Comparison of ENCODE assay signal across 10 cellular contexts in genomic region chr15:73686781-73687256, GRCh38. TPM values are rescaled to one million over a fixed set of nuclear protein-coding genes. Genes with fewer than 3 reads are reported as not detected.
A peak's percentile ranks its signal among the peaks of the same experiment; 100 is the strongest.
DNase-seq lines count a peak whose midpoint lies in the region; ATAC-seq and TF ChIP-seq lines count a peak whose summit lies in the region.
"Had no signal": no experiment of that assay in that cellular context is flagged by ENCODE, and none has a peak within 500 bp of the region (broad histone marks: within the 10 kb centered on the region; RNA-seq: fewer than 3 reads in every experiment).

No MANE protein-coding gene starts in this region.

- peak; percentile 3 for TF ChIP-seq CTCF in astrocyte of the spinal cord (IDR thresholded peaks at IDR 0.05; ENCODE audit: low read depth, low read length)
- TF ChIP-seq CTCF in suprapubic skin (IDR thresholded peaks at IDR 0.05): no peak

- DNase-seq in HT-29 (ENCODE audit: low spot score): peak; percentile 7
- DNase-seq in astrocyte of the spinal cord (ENCODE audit: low read depth, low spot score): peak; percentile 85
- DNase-seq in islet precursor cell: peak; percentile 70
- peak in 1 of 2 donors; percentile 71 for DNase-seq in suprapubic skin (ENCODE audit: low spot score in 2 of 2)
- no peak for DNase-seq in DMS 273 (lab: John Stamatoyannopoulos, UW; ENCODE audit: unreplicated experiment)
- no peak for DNase-seq in activated T-helper 2 cell treated with anti-CD3 and anti-CD28 coated beads, Interferon-gamma antibody, Interleukin-2, Interleukin-4, amounts not matched to agents 10 μg/mL and 5 μg/mL and 100 μg/mL, durations not matched to agents 14 hours and 24 hours and 36 hours (ENCODE audit: low spot score)
- DNase-seq: NCI-H1048 had no signal

- no peak for TF ChIP-seq EP300 in suprapubic skin (IDR thresholded peaks at IDR 0.05)

- H3K4me3 ChIP-seq in astrocyte of the spinal cord (ENCODE audit: low read depth, low read length) (no peak overlapping the region), suprapubic skin (peak overlapping the region; percentile 85)

- no peak overlapping the region for H3K27ac Mint-ChIP-seq in activated T-helper 2 cell treated with anti-CD3 and anti-CD28 coated beads, Interferon-gamma antibody, Interleukin-2, Interleukin-4, amounts not matched to agents 10 μg/mL and 5 μg/mL and 100 μg/mL, durations not matched to agents 14 hours and 24 hours and 36 hours
- H3K27ac Mint-ChIP-seq: activated naive CD8-positive, alpha-beta T cell had no signal

- H3K27ac ChIP-seq in suprapubic skin: peak overlapping the region; percentile 94

- no peak for TF ChIP-seq POLR2A in suprapubic skin (IDR thresholded peaks at IDR 0.05)

- no peaks in the 10 kb centered on the region for H3K27me3 ChIP-seq in suprapubic skin

- 24% methylated on average over 2 of the region's 4 CpGs for WGBS in suprapubic skin

- H3K27me3 Mint-ChIP-seq in activated T-helper 2 cell treated with anti-CD3 and anti-CD28 coated beads, Interferon-gamma antibody, Interleukin-2, Interleukin-4, amounts not matched to agents 10 μg/mL and 5 μg/mL and 100 μg/mL, durations not matched to agents 14 hours and 24 hours and 36 hours (ENCODE audit: low read depth): peaks cover 37% of the 10 kb centered on the region

- intact Hi-C loops in activated T-helper 2 cell treated with anti-CD3 and anti-CD28 coated beads, Interferon-gamma antibody, Interleukin-2, Interleukin-4, amounts not matched to agents 10 μg/mL and 5 μg/mL and 100 μg/mL, durations not matched to agents 14 hours and 24 hours and 36 hours (cut with micrococcal nuclease): loop anchor here (10.0 kb wide), 1 partner anchor 402 kb away; no protein-coding TSS in a partner anchor

- no peaks in the 10 kb centered on the region for H3K9me3 Mint-ChIP-seq in activated T-helper 2 cell treated with anti-CD3 and anti-CD28 coated beads, Interferon-gamma antibody, Interleukin-2, Interleukin-4, amounts not matched to agents 10 μg/mL and 5 μg/mL and 100 μg/mL, durations not matched to agents 14 hours and 24 hours and 36 hours

- no peaks in the 10 kb centered on the region for H3K36me3 Mint-ChIP-seq in activated T-helper 2 cell treated with anti-CD3 and anti-CD28 coated beads, Interferon-gamma antibody, Interleukin-2, Interleukin-4, amounts not matched to agents 10 μg/mL and 5 μg/mL and 100 μg/mL, durations not matched to agents 14 hours and 24 hours and 36 hours (ENCODE audit: low read depth)
- H3K36me3 Mint-ChIP-seq: activated naive CD8-positive, alpha-beta T cell had no signal

- in situ Hi-C loops in astrocyte of the spinal cord (cut with HindIII; ENCODE audit: low sequenced_read_pairs): no loop called here

- no peaks in the 10 kb centered on the region for H3K36me3 ChIP-seq in suprapubic skin

- peaks cover 74% of the 10 kb centered on the region for H3K4me1 ChIP-seq in suprapubic skin

- no peak for ATAC-seq in GM21717 (IDR thresholded peaks at IDR 0.05; ENCODE audit: unreplicated experiment)
- no peak for ATAC-seq in GM18861 (IDR thresholded peaks at IDR 0.05; ENCODE audit: unreplicated experiment)

- H3K4me1 Mint-ChIP-seq in activated T-helper 2 cell treated with anti-CD3 and anti-CD28 coated beads, Interferon-gamma antibody, Interleukin-2, Interleukin-4, amounts not matched to agents 10 μg/mL and 5 μg/mL and 100 μg/mL, durations not matched to agents 14 hours and 24 hours and 36 hours (ENCODE audit: low read depth): peaks cover 18% of the 10 kb centered on the region

- no peak overlapping the region for H3K4me3 Mint-ChIP-seq in activated T-helper 2 cell treated with anti-CD3 and anti-CD28 coated beads, Interferon-gamma antibody, Interleukin-2, Interleukin-4, amounts not matched to agents 10 μg/mL and 5 μg/mL and 100 μg/mL, durations not matched to agents 14 hours and 24 hours and 36 hours (ENCODE audit: low read depth)
- H3K4me3 Mint-ChIP-seq: activated naive CD8-positive, alpha-beta T cell had no signal

- no peaks in the 10 kb centered on the region for H3K9me3 ChIP-seq in suprapubic skin

RNA-seq across cellular contexts. Expression of gene CD276, which starts 2.6 kb away (rescaled TPM):
- 70.6 and 84.1 TPM in 2 replicates for total RNA-seq in HT-29 (2014; rRNA removed; shearing (Covaris generic))
- total RNA-seq in suprapubic skin: 100 to 1,000 TPM in 1 of 4 donors, 10 to 100 TPM in 3; 64.2 to 100 (median 74.2) TPM
- total RNA-seq in activated T-helper 2 cell treated with anti-CD3 and anti-CD28 coated beads, Interferon-gamma antibody, Interleukin-2, Interleukin-4, amounts not matched to agents 10 μg/mL and 5 μg/mL and 100 μg/mL, durations not matched to agents 14 hours and 24 hours and 36 hours: 16.7 and 17.0 TPM in 2 replicates

RNA-seq across cellular contexts. Expression of gene NPTN, which starts 53.6 kb away (rescaled TPM):
- total RNA-seq in HT-29 (2014; rRNA removed; shearing (Covaris generic)): 108 and 110 TPM in 2 replicates
- total RNA-seq in suprapubic skin: 100 to 1,000 TPM; 132 to 171 (median 147) TPM
- total RNA-seq in activated T-helper 2 cell treated with anti-CD3 and anti-CD28 coated beads, Interferon-gamma antibody, Interleukin-2, Interleukin-4, amounts not matched to agents 10 μg/mL and 5 μg/mL and 100 μg/mL, durations not matched to agents 14 hours and 24 hours and 36 hours: 69.3 and 76.6 TPM in 2 replicates

Comparison
In these comparisons a context has a peak if more than half of its experiments do, and no peak if none do; other contexts are left out.
1. DNase-seq: peak in HT-29 (single experiment), astrocyte of the spinal cord (single experiment) and islet precursor cell (single experiment); none in DMS 273 (single experiment) and activated T-helper 2 cell treated with anti-CD3 and anti-CD28 coated beads, Interferon-gamma antibody, Interleukin-2, Interleukin-4, amounts not matched to agents 10 μg/mL and 5 μg/mL and 100 μg/mL, durations not matched to agents 14 hours and 24 hours and 36 hours (single experiment).